Comparison of ENCODE assay signal across 17 cellular contexts in the genomic region with DNA sequence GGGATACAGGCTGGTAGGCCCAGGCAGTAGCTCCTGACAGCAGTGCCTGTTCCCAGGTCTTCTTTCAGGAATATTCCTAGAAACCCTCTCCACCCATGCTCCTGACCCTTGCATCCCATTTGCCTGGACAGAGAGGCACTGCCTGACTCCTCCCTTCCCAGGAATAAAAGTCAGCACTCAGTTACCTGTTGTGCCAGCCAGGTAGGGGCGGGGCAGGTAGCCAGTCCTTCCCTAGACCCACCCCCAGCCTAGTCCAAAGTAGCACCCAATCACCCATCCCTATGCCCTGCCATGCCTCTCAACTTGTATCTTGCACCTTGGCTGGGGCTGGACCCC.
DNase-seq lines count a peak whose midpoint lies in the region; ATAC-seq and TF ChIP-seq lines count a peak whose summit lies in the region.
"Had no signal": no experiment of that assay in that cellular context is flagged by ENCODE, and none has a peak within 500 bp of the region (broad histone marks: within the 10 kb centered on the region; RNA-seq: fewer than 3 reads in every experiment).

No MANE protein-coding gene starts in this region.

- no peaks in the 10 kb centered on the region for H3K9me3 Mint-ChIP-seq in CD8-positive, alpha-beta T cell
- H3K9me3 Mint-ChIP-seq: CD8-positive, alpha-beta memory T cell had no signal

- POLR2A ChIA-PET in HEK293 (lab: Yijun Ruan, JAX), result no interaction called here
- POLR2A ChIA-PET in CD8-positive, alpha-beta T cell (lab: Charles Lee), result no interaction called here

- H3K27me3 ChIP-seq in colonic mucosa (no peaks in the 10 kb centered on the region), stomach smooth muscle (ENCODE audit: control insufficient read depth in 1 of 2, insufficient read depth in 2 of 2, low read length in 2 of 2) (peaks cover 0 to 8% of the 10 kb centered on the region in 2 donors)
- no peaks in the 10 kb centered on the region for H3K27me3 ChIP-seq in CD8-positive, alpha-beta T cell (ENCODE audit: insufficient read depth, low read length)

- TF ChIP-seq CTCF in HEK293 (tag by site-specific recombination; IDR thresholded peaks at IDR 0.05), result no peak
- no peak for TF ChIP-seq CTCF in colonic mucosa (IDR thresholded peaks at IDR 0.05)
- no peak for TF ChIP-seq CTCF in CD8-positive, alpha-beta T cell (IDR thresholded peaks at IDR 0.05)

- H3K36me3 Mint-ChIP-seq in CD8-positive, alpha-beta T cell, result no peaks in the 10 kb centered on the region
- H3K36me3 Mint-ChIP-seq: CD8-positive, alpha-beta memory T cell had no signal

- H3K9me3 ChIP-seq in HEK293 (ENCODE audit: control insufficient read depth, insufficient read depth, low read depth, low read length) (no peaks in the 10 kb centered on the region), colonic mucosa (no peaks in the 10 kb centered on the region), stomach smooth muscle (ENCODE audit: control insufficient read depth in 2 of 2, low read length in 2 of 2) (no peaks in the 10 kb centered on the region)
- no peaks in the 10 kb centered on the region for H3K9me3 ChIP-seq in CD8-positive, alpha-beta T cell (ENCODE audit: low read length)

- H3K4me1 ChIP-seq in HEK293 (ENCODE audit: control insufficient read depth, insufficient read depth, low read length) (no peaks in the 10 kb centered on the region), colonic mucosa (peaks cover 3% of the 10 kb centered on the region), stomach smooth muscle (ENCODE audit: control insufficient read depth, insufficient read depth, low read length) (peaks cover 12% of the 10 kb centered on the region)
- H3K4me1 ChIP-seq in CD8-positive, alpha-beta T cell (ENCODE audit: insufficient read depth, low read length), result no peaks in the 10 kb centered on the region

- intact Hi-C loops in colonic mucosa (cut with DNase I), result no loop called here
- intact Hi-C loops in CD8-positive, alpha-beta T cell (cut with DNase I, micrococcal nuclease), result no loop called here

- H3K4me3 Mint-ChIP-seq in CD8-positive, alpha-beta T cell, result no peak overlapping the region
- H3K4me3 Mint-ChIP-seq: CD8-positive, alpha-beta memory T cell had no signal

- H3K9ac ChIP-seq in colonic mucosa (ENCODE audit: low read depth in 2 of 2, low read length in 2 of 2), result no peak overlapping the region
- no peak overlapping the region for H3K9ac ChIP-seq in stomach smooth muscle (ENCODE audit: low read length in 2 of 2)

- H3K4me3 ChIP-seq in HEK293 (ENCODE audit: low read depth, low read length) (no peak overlapping the region), colonic mucosa (no peak overlapping the region), stomach smooth muscle (ENCODE audit: low read length in 2 of 2) (no peak overlapping the region)
- H3K4me3 ChIP-seq in CD8-positive, alpha-beta T cell (ENCODE audit: low read depth, low read length), result no peak overlapping the region

- DNase-seq in colonic mucosa (peak; percentile 80), mucosa of gallbladder (ENCODE audit: low spot score) (peak; percentile 55), NCI-H2196 treated with DMSO at 0.1 percent for 48 hours (lab: John Stamatoyannopoulos, UW; ENCODE audit: unreplicated experiment) (no peak)
- DNase-seq in CD8-positive, alpha-beta T cell, result no peak
- DNase-seq: CD8-positive, alpha-beta memory T cell; DMS 273 treated with DMSO at 0.1 percent for 48 hours; H7; MV-4-11; NCI-H1417 treated with DMSO at 0.1 percent for 48 hours; NCI-H2081 treated with DMSO at 0.1 percent for 48 hours; NCI-H226; PC-3 had no signal

- peaks cover 2% of the 10 kb centered on the region for H3K4me1 Mint-ChIP-seq in CD8-positive, alpha-beta T cell (ENCODE audit: low read depth)

- ATAC-seq in CD8-positive, alpha-beta T cell, result no peak
- no peak for ATAC-seq in HG03175 (IDR thresholded peaks at IDR 0.05; ENCODE audit: unreplicated experiment)
- ATAC-seq: PC-3, Right ventricle myocardium inferior, SK-N-SH treated with all-trans-retinoic acid at 6 μM for 48 hours had no signal

- H3K36me3 ChIP-seq in HEK293 (ENCODE audit: control insufficient read depth in 2 of 2, insufficient read depth in 1 of 2, low read length in 2 of 2) (no peaks in the 10 kb centered on the region), colonic mucosa (no peaks in the 10 kb centered on the region), stomach smooth muscle (ENCODE audit: control insufficient read depth in 2 of 2, insufficient read depth in 2 of 2, low read length in 2 of 2) (no peaks in the 10 kb centered on the region)
- no peaks in the 10 kb centered on the region for H3K36me3 ChIP-seq in CD8-positive, alpha-beta T cell (ENCODE audit: insufficient read depth, low read length)

- CTCF ChIA-PET in HEK293 (lab: Yijun Ruan, JAX), result no interaction called here
- CTCF ChIA-PET in CD8-positive, alpha-beta T cell (lab: Charles Lee), result no interaction called here

- H3K27me3 Mint-ChIP-seq in CD8-positive, alpha-beta T cell (ENCODE audit: low read depth), result peaks cover 11% of the 10 kb centered on the region

- H3K27ac ChIP-seq in HEK293 (ENCODE audit: extremely low read depth, low read depth, low read length) (no peak overlapping the region), colonic mucosa (no peak overlapping the region), stomach smooth muscle (ENCODE audit: low read length) (peak overlapping the region; percentile 0)
- no peak overlapping the region for H3K27ac ChIP-seq in CD8-positive, alpha-beta T cell (ENCODE audit: low read depth, low read length)

- no peak overlapping the region for H3K27ac Mint-ChIP-seq in CD8-positive, alpha-beta T cell
- H3K27ac Mint-ChIP-seq: CD8-positive, alpha-beta memory T cell had no signal

TF ChIP-seq in HEK293, 187 proteins besides CTCF, POLR2A, EP300 and RAD21:
- TF ChIP-seq SCRT2 (tag by site-specific recombination; IDR thresholded peaks at IDR 0.05), result peak; percentile 6; the same call in 1 of the 2 replicates
- TF ChIP-seq, protein P1, sequence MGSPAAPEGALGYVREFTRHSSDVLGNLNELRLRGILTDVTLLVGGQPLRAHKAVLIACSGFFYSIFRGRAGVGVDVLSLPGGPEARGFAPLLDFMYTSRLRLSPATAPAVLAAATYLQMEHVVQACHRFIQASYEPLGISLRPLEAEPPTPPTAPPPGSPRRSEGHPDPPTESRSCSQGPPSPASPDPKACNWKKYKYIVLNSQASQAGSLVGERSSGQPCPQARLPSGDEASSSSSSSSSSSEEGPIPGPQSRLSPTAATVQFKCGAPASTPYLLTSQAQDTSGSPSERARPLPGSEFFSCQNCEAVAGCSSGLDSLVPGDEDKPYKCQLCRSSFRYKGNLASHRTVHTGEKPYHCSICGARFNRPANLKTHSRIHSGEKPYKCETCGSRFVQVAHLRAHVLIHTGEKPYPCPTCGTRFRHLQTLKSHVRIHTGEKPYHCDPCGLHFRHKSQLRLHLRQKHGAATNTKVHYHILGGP (tag by site-specific recombination; IDR thresholded peaks at IDR 0.05), result peak; percentile 51
- TF ChIP-seq ZNF677 (tag by site-specific recombination; IDR thresholded peaks at IDR 0.05), result no peak
TF ChIP-seq in HEK293: peak in this region for 2.

Comparison
In these comparisons a context has a peak if more than half of its experiments do, and no peak if none do; other contexts are left out.
1. DNase-seq: peak in colonic mucosa (single experiment) and mucosa of gallbladder (single experiment); none in CD8-positive, alpha-beta T cell (0 of 7) and NCI-H2196 treated with DMSO at 0.1 percent for 48 hours (single experiment).